Comparison of ENCODE assay signal across 2 cellular contexts in the genomic region with DNA sequence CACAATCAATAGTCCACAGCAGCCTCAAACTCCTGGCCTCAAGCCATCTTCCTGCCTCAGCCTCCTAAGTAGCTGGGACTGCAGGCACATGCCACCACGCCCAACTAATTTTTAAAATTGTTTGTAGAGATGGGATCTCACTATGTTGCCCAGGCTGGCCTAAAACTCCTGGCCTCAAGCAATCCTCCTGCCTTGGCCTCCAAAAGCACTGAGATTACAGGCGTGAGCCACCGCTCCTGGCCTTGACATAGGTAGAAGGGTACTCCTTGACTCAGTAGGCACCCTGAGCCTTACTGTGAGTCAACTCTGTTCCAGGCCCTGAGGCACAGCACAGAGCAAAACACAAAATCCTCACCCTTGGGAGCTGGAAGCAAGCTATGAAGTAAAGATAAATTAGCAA.
TF ChIP-seq lines count a peak whose summit lies in the region.

No MANE protein-coding gene starts in this region.

TF ChIP-seq in WTC11, 78 proteins besides CTCF, POLR2A, EP300 and RAD21:
- TF ChIP-seq ZNF121 (CRISPR knock-in tag; IDR thresholded peaks at IDR 0.05): peak; percentile 79; the same call in 1 of the 2 replicates
- TF ChIP-seq FOXJ3 (CRISPR knock-in tag; IDR thresholded peaks at IDR 0.05; ENCODE audit: borderline replicate concordance): no peak
- TF ChIP-seq, protein P1, sequence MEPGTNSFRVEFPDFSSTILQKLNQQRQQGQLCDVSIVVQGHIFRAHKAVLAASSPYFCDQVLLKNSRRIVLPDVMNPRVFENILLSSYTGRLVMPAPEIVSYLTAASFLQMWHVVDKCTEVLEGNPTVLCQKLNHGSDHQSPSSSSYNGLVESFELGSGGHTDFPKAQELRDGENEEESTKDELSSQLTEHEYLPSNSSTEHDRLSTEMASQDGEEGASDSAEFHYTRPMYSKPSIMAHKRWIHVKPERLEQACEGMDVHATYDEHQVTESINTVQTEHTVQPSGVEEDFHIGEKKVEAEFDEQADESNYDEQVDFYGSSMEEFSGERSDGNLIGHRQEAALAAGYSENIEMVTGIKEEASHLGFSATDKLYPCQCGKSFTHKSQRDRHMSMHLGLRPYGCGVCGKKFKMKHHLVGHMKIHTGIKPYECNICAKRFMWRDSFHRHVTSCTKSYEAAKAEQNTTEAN (CRISPR knock-in tag; IDR thresholded peaks at IDR 0.05): no peak

TF ChIP-seq in HepG2, 621 proteins besides CTCF, POLR2A, EP300 and RAD21:
- peak; percentile 50 for TF ChIP-seq ZNF121 (CRISPR knock-in tag; IDR thresholded peaks at IDR 0.05)
- TF ChIP-seq, protein P2, sequence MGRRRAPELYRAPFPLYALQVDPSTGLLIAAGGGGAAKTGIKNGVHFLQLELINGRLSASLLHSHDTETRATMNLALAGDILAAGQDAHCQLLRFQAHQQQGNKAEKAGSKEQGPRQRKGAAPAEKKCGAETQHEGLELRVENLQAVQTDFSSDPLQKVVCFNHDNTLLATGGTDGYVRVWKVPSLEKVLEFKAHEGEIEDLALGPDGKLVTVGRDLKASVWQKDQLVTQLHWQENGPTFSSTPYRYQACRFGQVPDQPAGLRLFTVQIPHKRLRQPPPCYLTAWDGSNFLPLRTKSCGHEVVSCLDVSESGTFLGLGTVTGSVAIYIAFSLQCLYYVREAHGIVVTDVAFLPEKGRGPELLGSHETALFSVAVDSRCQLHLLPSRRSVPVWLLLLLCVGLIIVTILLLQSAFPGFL (CRISPR knock-in tag; IDR thresholded peaks at IDR 0.05): no peak
